Comparison of ENCODE assay signal across 8 cellular contexts in genomic region chr9:136943291-136944093, GRCh38. TPM values are rescaled to one million over a fixed set of nuclear protein-coding genes. Genes with fewer than 3 reads are reported as not detected.
A peak's percentile ranks its signal among the peaks of the same experiment; 100 is the strongest.
DNase-seq lines count a peak whose midpoint lies in the region; ATAC-seq and TF ChIP-seq lines count a peak whose summit lies in the region.

No MANE protein-coding gene starts in this region.

- H3K4me1 ChIP-seq in hepatocyte (ENCODE audit: insufficient read depth), result peaks cover 12% of the 10 kb centered on the region
- H3K4me1 ChIP-seq in skeletal muscle satellite cell (ENCODE audit: control insufficient read depth, insufficient read depth, low read length), result peaks cover 36% of the 10 kb centered on the region

- peaks cover 4% of the 10 kb centered on the region for H4K20me1 ChIP-seq in hepatocyte (ENCODE audit: insufficient read depth, poor library complexity, severe bottlenecking)

- H3K9ac ChIP-seq in skeletal muscle satellite cell (ENCODE audit: low read depth, low read length), result peak overlapping the region; percentile 97

- no peaks in the 10 kb centered on the region for H3K27me3 ChIP-seq in hepatocyte
- no peaks in the 10 kb centered on the region for H3K27me3 ChIP-seq in skeletal muscle satellite cell (ENCODE audit: control insufficient read depth, insufficient read depth, low read length)

- H3K27ac ChIP-seq in hepatocyte, result peak overlapping the region; percentile 95

- H2AFZ ChIP-seq in hepatocyte, result no peak overlapping the region

- no peaks in the 10 kb centered on the region for H3K36me3 ChIP-seq in hepatocyte (replicated peaks; ENCODE audit: insufficient read depth, low read depth)
- H3K36me3 ChIP-seq in skeletal muscle satellite cell (ENCODE audit: insufficient read depth, low read length), result peaks cover 46% of the 10 kb centered on the region

- WGBS in hepatocyte (ENCODE audit: low lambda C conversion rate, missing lambda C conversion rate), result 34% methylated on average over 44 of the region's 51 CpGs

- no peak; the same call in 1 of the 2 replicates for TF ChIP-seq RAD21 in Ishikawa (IDR thresholded peaks at IDR 0.05; ENCODE audit: low read depth)

- ATAC-seq in GM21423 (IDR thresholded peaks at IDR 0.05; ENCODE audit: unreplicated experiment), result peak; percentile 3

- no peak for TF ChIP-seq CTCF in hepatocyte (IDR thresholded peaks at IDR 0.05; ENCODE audit: poor library complexity)

- no peak for TF ChIP-seq EP300 in Ishikawa (IDR thresholded peaks at IDR 0.05; ENCODE audit: borderline replicate concordance)

- H3K9me3 ChIP-seq in hepatocyte (ENCODE audit: low read depth) (no peaks in the 10 kb centered on the region), skeletal muscle satellite cell (replicated peaks; ENCODE audit: low read length) (no peaks in the 10 kb centered on the region)

- no peaks in the 10 kb centered on the region for H3K9me2 ChIP-seq in hepatocyte (replicated peaks; ENCODE audit: insufficient read depth)

- peaks cover 24% of the 10 kb centered on the region for H3K79me2 ChIP-seq in hepatocyte

- H3K4me3 ChIP-seq in hepatocyte (peak overlapping the region; percentile 80), skeletal muscle satellite cell (ENCODE audit: low read length) (peak overlapping the region; percentile 100)

- H3K4me2 ChIP-seq in hepatocyte (peak overlapping the region; percentile 98), skeletal muscle satellite cell (ENCODE audit: low read length) (peak overlapping the region; percentile 85)

- DNase-seq in ELR (ENCODE audit: low read depth), result peak; percentile 62
- DNase-seq in activated naive CD4-positive, alpha-beta T cell treated with anti-CD3 and anti-CD28 coated beads, Interleukin-2, amount 50 U/mL, for 16 hours, result peak; percentile 36
- DNase-seq in hepatocyte (ENCODE audit: low spot score), result peak; percentile 64
- DNase-seq in NCI-H187 treated with DMSO at 0.1 percent for 48 hours (lab: John Stamatoyannopoulos, UW), result no peak
- DNase-seq in globus pallidus (ENCODE audit: low spot score), result no peak

TF ChIP-seq in Ishikawa, 13 proteins besides CTCF, POLR2A, EP300 and RAD21:
- TF ChIP-seq ZBTB7A (IDR thresholded peaks at IDR 0.05; ENCODE audit: low read depth) (no peak; the same call in 1 of the 2 replicates), MAX (IDR thresholded peaks at IDR 0.05) (peak; percentile 63; the same call in 1 of the 2 replicates)
TF ChIP-seq in Ishikawa: peak in this region for 1.

RNA-seq across cellular contexts. Expression of gene FBXW5, which starts 1.0 kb away (rescaled TPM):
- total RNA-seq in hepatocyte, result 141 and 179 TPM in 2 replicates
- 160 and 172 TPM in 2 replicates for polyA plus RNA-seq in hepatocyte
- total RNA-seq in skeletal muscle satellite cell (2012; rRNA removed), result 123 and 127 TPM in 2 replicates

RNA-seq across cellular contexts. Expression of gene C8G, which starts 1.6 kb away (rescaled TPM):
- total RNA-seq in hepatocyte, result 5.7 and 15.7 TPM in 2 replicates
- polyA plus RNA-seq in hepatocyte, result 15.4 and 15.7 TPM in 2 replicates
- not detected in 2 replicates for total RNA-seq in skeletal muscle satellite cell (2012; rRNA removed)

RNA-seq across cellular contexts. Expression of gene LCN12, which starts 8.6 kb away (rescaled TPM):
- total RNA-seq in hepatocyte, result 1.6 and 4.1 TPM in 2 replicates
- 27.4 and 36.8 TPM in 2 replicates for polyA plus RNA-seq in hepatocyte
- not detected in 2 replicates for total RNA-seq in skeletal muscle satellite cell (2012; rRNA removed)

RNA-seq across cellular contexts. Expression of gene PTGDS, which starts 33.8 kb away (rescaled TPM):
- 56.0 and 56.4 TPM in 2 replicates for total RNA-seq in hepatocyte
- 290 and 383 TPM in 2 replicates for polyA plus RNA-seq in hepatocyte
- total RNA-seq in skeletal muscle satellite cell (2012; rRNA removed), result 4.8 and 63.1 TPM in 2 replicates

RNA-seq across cellular contexts. Expression of gene LCNL1, which starts 39.3 kb away (rescaled TPM):
- total RNA-seq in hepatocyte, result 0.04 and 0.13 TPM in 2 replicates
- polyA plus RNA-seq in hepatocyte, result 0.47 and 2.2 TPM in 2 replicates
- 0.51 and 0.66 TPM in 2 replicates for total RNA-seq in skeletal muscle satellite cell (2012; rRNA removed)

Comparison
In these comparisons a context has a peak if more than half of its experiments do, and no peak if none do; other contexts are left out.
1. DNase-seq: peak in ELR (single experiment), activated naive CD4-positive, alpha-beta T cell treated with anti-CD3 and anti-CD28 coated beads, Interleukin-2, amount 50 U/mL, for 16 hours (single experiment) and hepatocyte (single experiment); none in NCI-H187 treated with DMSO at 0.1 percent for 48 hours (single experiment) and globus pallidus (single experiment).